Comparison of ENCODE assay signal across 14 cellular contexts in the genomic region with DNA sequence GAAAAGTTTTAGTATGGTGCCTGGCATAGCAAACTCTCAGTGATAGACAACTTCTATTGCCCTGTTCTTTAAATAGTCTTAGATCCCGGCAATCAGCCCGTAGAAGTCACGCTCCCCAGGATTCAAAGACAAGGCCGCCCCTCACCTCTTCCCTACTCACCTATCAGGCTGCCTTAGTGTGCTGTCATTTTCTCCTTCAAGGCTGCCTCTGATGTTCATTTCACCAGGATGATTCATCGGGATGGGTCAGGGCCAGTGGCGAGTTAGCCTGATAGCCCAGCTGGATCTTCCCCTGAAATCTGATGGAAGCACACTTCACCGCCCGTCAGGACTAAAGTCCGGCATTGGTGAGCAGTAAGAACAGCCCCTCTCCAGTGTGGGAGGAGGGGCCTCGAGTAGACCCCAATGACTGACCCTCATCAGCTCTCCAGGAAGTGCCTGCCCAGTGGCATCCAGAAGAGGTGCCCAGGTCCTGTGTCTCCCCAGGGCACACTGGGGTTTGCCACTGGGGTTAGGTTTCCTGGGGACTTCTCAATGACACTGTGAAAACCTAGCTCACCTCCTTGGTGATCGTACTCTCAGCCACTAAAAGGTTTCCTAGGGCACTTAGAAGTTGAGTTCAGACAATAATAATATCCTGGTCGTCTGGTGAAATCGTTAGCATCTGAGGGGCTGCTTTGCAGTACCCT. TPM values are rescaled to one million over a fixed set of nuclear protein-coding genes. Genes with fewer than 3 reads are reported as not detected.
DNase-seq lines count a peak whose midpoint lies in the region; ATAC-seq and TF ChIP-seq lines count a peak whose summit lies in the region.
"Had no signal": no experiment of that assay in that cellular context is flagged by ENCODE, and none has a peak within 500 bp of the region (broad histone marks: within the 10 kb centered on the region; RNA-seq: fewer than 3 reads in every experiment).

No MANE protein-coding gene starts in this region.

- H3K4me3 Mint-ChIP-seq in HFFc6, result no peak overlapping the region
- no peak overlapping the region for H3K4me3 Mint-ChIP-seq in glutamatergic neuron (ENCODE audit: unreplicated experiment)
- H3K4me3 Mint-ChIP-seq in CD4-positive, alpha-beta memory T cell, result no peak overlapping the region
- H3K4me3 Mint-ChIP-seq: activated CD8-positive, alpha-beta memory T cell treated with anti-CD3 and anti-CD28 coated beads, Interleukin-2, amount 10 ng/mL, durations not matched to agents 7 days and 5 days; CD8-positive, alpha-beta memory T cell; stimulated activated naive CD8-positive, alpha-beta T cell treated with anti-CD3 and anti-CD28 coated beads, Interleukin-15, amount 100 ng/mL, for 72 hours had no signal

- H3K36me3 Mint-ChIP-seq in HFFc6 (ENCODE audit: low read depth) (no peaks in the 10 kb centered on the region), glutamatergic neuron (ENCODE audit: unreplicated experiment) (no peaks in the 10 kb centered on the region)
- no peaks in the 10 kb centered on the region for H3K36me3 Mint-ChIP-seq in CD4-positive, alpha-beta memory T cell
- H3K36me3 Mint-ChIP-seq: activated CD8-positive, alpha-beta memory T cell treated with anti-CD3 and anti-CD28 coated beads, Interleukin-2, amount 10 ng/mL, durations not matched to agents 7 days and 5 days had no signal

- CTCF ChIA-PET in CD4-positive, alpha-beta memory T cell (lab: Charles Lee; ENCODE audit: partially characterized antibody), result interaction anchor here (1.0 kb wide), 1 partner anchor 33 kb away, joined by 3 read pairs; no protein-coding TSS in a partner anchor

- H3K9me3 Mint-ChIP-seq in HFFc6, result no peaks in the 10 kb centered on the region
- peaks cover 2% of the 10 kb centered on the region for H3K9me3 Mint-ChIP-seq in glutamatergic neuron (ENCODE audit: unreplicated experiment)
- no peaks in the 10 kb centered on the region for H3K9me3 Mint-ChIP-seq in CD4-positive, alpha-beta memory T cell
- H3K9me3 Mint-ChIP-seq: CD8-positive, alpha-beta memory T cell; stimulated activated naive CD8-positive, alpha-beta T cell treated with anti-CD3 and anti-CD28 coated beads, Interleukin-15, amount 100 ng/mL, for 72 hours had no signal

- H3K27me3 ChIP-seq in hepatocyte, result no peaks in the 10 kb centered on the region
- no peaks in the 10 kb centered on the region for H3K27me3 ChIP-seq in gastrocnemius medialis
- H3K27me3 ChIP-seq in CD4-positive, alpha-beta memory T cell (ENCODE audit: insufficient read depth, low read length), result peaks cover 13% of the 10 kb centered on the region
- H3K27me3 ChIP-seq: SJCRH30 had no signal

- intact Hi-C loops in gastrocnemius medialis (cut with DNase I; ENCODE audit: low total_unique reads), result no loop called here
- intact Hi-C loops in CD4-positive, alpha-beta memory T cell (cut with micrococcal nuclease), result no loop called here

- no peak overlapping the region for H3K4me3 ChIP-seq in hepatocyte
- H3K4me3 ChIP-seq in gastrocnemius medialis, result no peak overlapping the region
- no peak overlapping the region for H3K4me3 ChIP-seq in CD4-positive, alpha-beta memory T cell (ENCODE audit: low read length in 2 of 2)
- H3K4me3 ChIP-seq: lung, SJCRH30 had no signal

- H3K4me2 ChIP-seq in hepatocyte, result no peak overlapping the region

- peak; percentile 91 to 93 for ATAC-seq in gastrocnemius medialis
- ATAC-seq: activated CD8-positive, alpha-beta memory T cell treated with anti-CD3 and anti-CD28 coated beads, Interleukin-2, amount 10 ng/mL, durations not matched to agents 7 days and 5 days; stimulated activated naive CD8-positive, alpha-beta T cell treated with anti-CD3 and anti-CD28 coated beads, Interleukin-15, amount 100 ng/mL, for 72 hours had no signal

- H3K4me1 Mint-ChIP-seq in HFFc6 (ENCODE audit: low read depth) (peaks cover 31% of the 10 kb centered on the region), glutamatergic neuron (ENCODE audit: low read depth, unreplicated experiment) (peaks cover 30% of the 10 kb centered on the region)
- H3K4me1 Mint-ChIP-seq in CD4-positive, alpha-beta memory T cell, result peaks cover 0 to 6% (median under 1%) of the 10 kb centered on the region in 4 donors

- DNase-seq in HFFc6, result no peak
- peak; percentile 70 for DNase-seq in amniotic epithelial cell (ENCODE audit: low read depth)
- DNase-seq in hepatocyte (ENCODE audit: low spot score), result peak; percentile 44
- DNase-seq in gastrocnemius medialis, result peak; percentile 42 to 60
- DNase-seq in glutamatergic neuron, result no peak
- no peak for DNase-seq in hippocampal formation (lab: John Stamatoyannopoulos, UW)
- DNase-seq in CD4-positive, alpha-beta memory T cell, result no peak
- DNase-seq: activated CD8-positive, alpha-beta memory T cell treated with anti-CD3 and anti-CD28 coated beads, Interleukin-2, amount 10 ng/mL, durations not matched to agents 7 days and 5 days; CD8-positive, alpha-beta memory T cell; foreskin melanocyte; NCI-H1417; SJCRH30; stimulated activated naive CD8-positive, alpha-beta T cell treated with anti-CD3 and anti-CD28 coated beads, Interleukin-15, amount 100 ng/mL, for 72 hours had no signal

- no peaks in the 10 kb centered on the region for H4K20me1 ChIP-seq in hepatocyte (ENCODE audit: insufficient read depth, poor library complexity, severe bottlenecking)

- POLR2A ChIA-PET in CD4-positive, alpha-beta memory T cell (lab: Charles Lee; ENCODE audit: partially characterized antibody), result interaction anchor here (0.7 kb wide), 1 partner anchor 209 kb away, joined by 3 read pairs; no protein-coding TSS in a partner anchor

- no peaks in the 10 kb centered on the region for H3K79me2 ChIP-seq in hepatocyte

- H3K36me3 ChIP-seq in hepatocyte (replicated peaks; ENCODE audit: insufficient read depth, low read depth), result no peaks in the 10 kb centered on the region
- H3K36me3 ChIP-seq in gastrocnemius medialis, result no peaks in the 10 kb centered on the region
- no peaks in the 10 kb centered on the region for H3K36me3 ChIP-seq in CD4-positive, alpha-beta memory T cell (ENCODE audit: insufficient read depth, low read length)
- H3K36me3 ChIP-seq: SJCRH30 had no signal

- peak overlapping the region; percentile 57 for H3K27ac ChIP-seq in hepatocyte
- H3K27ac ChIP-seq in gastrocnemius medialis, result peak overlapping the region; percentile 15 to 73 (median 60)
- no peak overlapping the region for H3K27ac ChIP-seq in CD4-positive, alpha-beta memory T cell (ENCODE audit: low read depth, low read length)
- H3K27ac ChIP-seq: SJCRH30 had no signal

- 79% methylated on average over 13 of the region's 13 CpGs for WGBS in hepatocyte (ENCODE audit: low lambda C conversion rate, missing lambda C conversion rate)

- H3K27me3 Mint-ChIP-seq in HFFc6 (ENCODE audit: insufficient read depth) (no peaks in the 10 kb centered on the region; the same call in none of the 2 replicates), glutamatergic neuron (ENCODE audit: unreplicated experiment) (no peaks in the 10 kb centered on the region)
- H3K27me3 Mint-ChIP-seq in CD4-positive, alpha-beta memory T cell, result peaks cover 8 to 9% of the 10 kb centered on the region in 2 donors
- H3K27me3 Mint-ChIP-seq: stimulated activated naive CD8-positive, alpha-beta T cell treated with anti-CD3 and anti-CD28 coated beads, Interleukin-15, amount 100 ng/mL, for 72 hours had no signal

- H3K27ac Mint-ChIP-seq in HFFc6, result peak overlapping the region; percentile 46
- no peak overlapping the region for H3K27ac Mint-ChIP-seq in glutamatergic neuron (ENCODE audit: unreplicated experiment)
- no peak overlapping the region for H3K27ac Mint-ChIP-seq in CD4-positive, alpha-beta memory T cell
- H3K27ac Mint-ChIP-seq: activated CD8-positive, alpha-beta memory T cell treated with anti-CD3 and anti-CD28 coated beads, Interleukin-2, amount 10 ng/mL, durations not matched to agents 7 days and 5 days; CD8-positive, alpha-beta memory T cell had no signal

- H2AFZ ChIP-seq in hepatocyte, result no peak overlapping the region

- H3K4me1 ChIP-seq in hepatocyte (ENCODE audit: insufficient read depth) (peaks cover 4% of the 10 kb centered on the region), gastrocnemius medialis (peaks cover 12 to 15% of the 10 kb centered on the region in 2 donors)
- no peaks in the 10 kb centered on the region for H3K4me1 ChIP-seq in CD4-positive, alpha-beta memory T cell (ENCODE audit: insufficient read depth, low read length)
- H3K4me1 ChIP-seq: SJCRH30 had no signal

- H3K9me3 ChIP-seq in hepatocyte (ENCODE audit: low read depth) (no peaks in the 10 kb centered on the region), gastrocnemius medialis (no peaks in the 10 kb centered on the region)
- no peaks in the 10 kb centered on the region for H3K9me3 ChIP-seq in CD4-positive, alpha-beta memory T cell (ENCODE audit: control insufficient read depth in 1 of 2, low read length in 2 of 2)
- H3K9me3 ChIP-seq: SJCRH30 had no signal

- in situ Hi-C loops in gastrocnemius medialis (cut with MboI; ENCODE audit: low sequenced_read_pairs in 4 of 4), result no loop called here

- TF ChIP-seq CTCF in HFFc6 (IDR thresholded peaks at IDR 0.05), result no peak
- TF ChIP-seq CTCF in hepatocyte (IDR thresholded peaks at IDR 0.05; ENCODE audit: poor library complexity), result no peak
- no peak for TF ChIP-seq CTCF in gastrocnemius medialis (IDR thresholded peaks at IDR 0.05 in 4 of 5, conservative IDR thresholded peaks at IDR 0.05 in 1 of 5)
- no peak for TF ChIP-seq CTCF in glutamatergic neuron (IDR thresholded peaks at IDR 0.05; ENCODE audit: partially characterized antibody, unreplicated experiment)

- H3K9me2 ChIP-seq in hepatocyte (replicated peaks; ENCODE audit: insufficient read depth), result no peaks in the 10 kb centered on the region

- no peak for TF ChIP-seq POLR2A in gastrocnemius medialis (IDR thresholded peaks at IDR 0.05)

RNA-seq across cellular contexts. Expression of a gene that starts 37.5 kb away (rescaled TPM):
- 1,000 to 10,000 TPM; 1,264 to 1,620 (median 1,342) TPM for total RNA-seq in HFFc6 (2021; fragmentation: NEBNext Ultra II Directional; extraction: Animal tissue kit (Norgen Biotek cat#: 25700))
- 283 and 291 TPM in 2 replicates for total RNA-seq in hepatocyte
- polyA plus RNA-seq in hepatocyte, result 353 and 477 TPM in 2 replicates
- 1,000 to 10,000 TPM in 1 of 4 donors, 100 to 1,000 TPM in 3; 656 to 1,383 (median 909) TPM for total RNA-seq in gastrocnemius medialis
- 255 TPM for total RNA-seq in glutamatergic neuron (ENCODE audit: unreplicated experiment)
- 10 to 100 TPM; 25.5 to 29.4 TPM for total RNA-seq in CD4-positive, alpha-beta memory T cell
- 10 to 100 TPM in 1 of 2 donors, 1 to 10 TPM in 1; 8.5 to 11.2 TPM for polyA plus RNA-seq in CD4-positive, alpha-beta memory T cell

RNA-seq across cellular contexts. Expression of a gene that starts 41.6 kb away (rescaled TPM):
- 10 to 100 TPM; 37.5 to 47.6 (median 45.7) TPM for total RNA-seq in HFFc6 (2021; fragmentation: NEBNext Ultra II Directional; extraction: Animal tissue kit (Norgen Biotek cat#: 25700))
- total RNA-seq in hepatocyte (19.6 and 31.0 TPM in 2 replicates), gastrocnemius medialis (10 to 100 TPM; 35.4 to 41.1 (median 38.6) TPM), glutamatergic neuron (ENCODE audit: unreplicated experiment) (20.1 TPM)
- polyA plus RNA-seq in hepatocyte, result 19.2 and 26.5 TPM in 2 replicates
- total RNA-seq in CD4-positive, alpha-beta memory T cell, result 10 to 100 TPM; 11.7 to 12.1 TPM
- 10 to 100 TPM in 1 of 2 donors, 1 to 10 TPM in 1; 8.9 to 11.5 TPM for polyA plus RNA-seq in CD4-positive, alpha-beta memory T cell

Comparison
In these comparisons a context has a peak if more than half of its experiments do, and no peak if none do; other contexts are left out.
1. DNase-seq: peak in amniotic epithelial cell (single experiment), hepatocyte (single experiment) and gastrocnemius medialis (2 of 2); none in HFFc6 (single experiment), glutamatergic neuron (single experiment), hippocampal formation (0 of 2) and CD4-positive, alpha-beta memory T cell (0 of 5).